Comparison of ENCODE assay signal across 13 cellular contexts in genomic region chr3:150074697-150075416, GRCh38.
DNase-seq lines count a peak whose midpoint lies in the region; ATAC-seq and TF ChIP-seq lines count a peak whose summit lies in the region.
"Had no signal": no experiment of that assay in that cellular context is flagged by ENCODE, and none has a peak within 500 bp of the region (broad histone marks: within the 10 kb centered on the region; RNA-seq: fewer than 3 reads in every experiment).

No MANE protein-coding gene starts in this region.

- H3K4me3 Mint-ChIP-seq in nephron = peak overlapping the region in 1 of 3 experiments; percentile 39
- H3K4me3 Mint-ChIP-seq: stimulated activated effector memory CD8-positive, alpha-beta T cell treated with anti-CD3 and anti-CD28 coated beads, Interleukin-12 subunit alpha, Interleukin-12 subunit beta, amount 100 ng/mL, for 72 hours had no signal

- peak overlapping the region; percentile 6 to 81 (median 75) for H3K27ac Mint-ChIP-seq in nephron
- H3K27ac Mint-ChIP-seq: activated T-helper 2 cell treated with anti-CD3 and anti-CD28 coated beads, Interferon-gamma antibody, Interleukin-2, Interleukin-4, amounts not matched to agents 10 μg/mL and 5 μg/mL and 100 μg/mL, durations not matched to agents 14 hours and 24 hours and 36 hours; stimulated activated effector memory CD8-positive, alpha-beta T cell treated with anti-CD3 and anti-CD28 coated beads, Interleukin-12 subunit alpha, Interleukin-12 subunit beta, amount 100 ng/mL, for 72 hours had no signal

- TF ChIP-seq CTCF in nephron (IDR thresholded peaks at IDR 0.05; ENCODE audit: unreplicated experiment in 3 of 3) = no peak

- no peaks in the 10 kb centered on the region for H3K36me3 Mint-ChIP-seq in nephron (ENCODE audit: low read depth)
- H3K36me3 Mint-ChIP-seq: stimulated activated effector memory CD8-positive, alpha-beta T cell treated with anti-CD3 and anti-CD28 coated beads, Interleukin-12 subunit alpha, Interleukin-12 subunit beta, amount 100 ng/mL, for 72 hours had no signal

- no peak for DNase-seq in cerebellum (ENCODE audit: low spot score)
- no peak for DNase-seq in activated gamma-delta T cell treated with Interleukin-2 at 50 U/mL for 16 hours
- DNase-seq: midbrain, NCI-H187, spleen had no signal

- peak; percentile 51 for ATAC-seq in GM18858 (IDR thresholded peaks at IDR 0.05; ENCODE audit: unreplicated experiment)
- peak; percentile 56 for ATAC-seq in GM21737 (IDR thresholded peaks at IDR 0.05; ENCODE audit: unreplicated experiment)
- peak; percentile 42 for ATAC-seq in HG03442 (IDR thresholded peaks at IDR 0.05; ENCODE audit: unreplicated experiment)
- no peak for ATAC-seq in HG02884 (IDR thresholded peaks at IDR 0.05; ENCODE audit: unreplicated experiment)
- ATAC-seq in HG03039 (IDR thresholded peaks at IDR 0.05; ENCODE audit: unreplicated experiment) = no peak
- ATAC-seq: stimulated activated effector memory CD8-positive, alpha-beta T cell treated with anti-CD3 and anti-CD28 coated beads, Interleukin-12 subunit alpha, Interleukin-12 subunit beta, amount 100 ng/mL, for 72 hours had no signal

- H3K4me1 Mint-ChIP-seq in nephron = peaks cover 74% of the 10 kb centered on the region

- peaks cover 3% of the 10 kb centered on the region for H3K9me3 Mint-ChIP-seq in nephron
- H3K9me3 Mint-ChIP-seq: stimulated activated effector memory CD8-positive, alpha-beta T cell treated with anti-CD3 and anti-CD28 coated beads, Interleukin-12 subunit alpha, Interleukin-12 subunit beta, amount 100 ng/mL, for 72 hours had no signal

- H3K27me3 Mint-ChIP-seq in nephron (ENCODE audit: low read depth) = peaks cover 19% of the 10 kb centered on the region

Comparison
In these comparisons a context has a peak if more than half of its experiments do, and no peak if none do; other contexts are left out.
1. ATAC-seq: peak in GM18858 (single experiment), GM21737 (single experiment) and HG03442 (single experiment); none in HG02884 (single experiment) and HG03039 (single experiment).